1 cellular context compared by ENCODE assay signal in the genomic region with DNA sequence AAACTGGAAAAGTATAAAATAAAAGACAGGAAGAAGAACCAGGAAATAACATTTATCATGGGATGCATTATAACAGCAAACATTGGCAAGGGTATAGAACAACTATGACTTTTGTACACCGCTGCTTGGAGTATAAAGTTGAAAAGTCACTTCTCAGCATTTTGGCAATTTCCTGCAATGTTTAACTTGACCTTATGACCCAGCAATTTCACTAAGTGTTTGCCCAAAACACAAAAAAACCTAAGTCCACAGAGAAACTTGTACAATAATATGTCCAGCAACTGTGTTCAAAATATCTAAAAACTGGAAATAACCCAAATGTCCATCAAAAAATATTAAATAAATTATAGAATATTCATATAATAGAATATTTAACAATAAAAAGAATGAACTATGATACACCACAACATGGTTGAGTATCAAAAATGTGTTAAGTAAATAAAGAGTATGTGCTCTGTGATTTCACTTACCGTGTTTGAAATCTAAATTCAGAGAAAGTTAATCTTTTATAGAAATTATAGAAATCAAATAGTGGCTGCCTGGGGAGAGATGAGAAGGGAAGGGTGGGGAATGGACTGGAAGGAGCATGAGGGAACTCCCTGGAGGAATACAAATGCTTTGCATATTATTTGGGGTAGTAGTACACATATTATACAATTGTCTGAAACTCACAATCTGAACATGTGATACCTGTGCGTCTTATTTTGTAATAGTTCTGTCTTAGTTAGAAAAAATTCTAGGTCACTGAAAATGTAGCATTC.
TF ChIP-seq lines count a peak whose summit lies in the region.

No MANE protein-coding gene starts in this region.

TF ChIP-seq in HepG2, 621 proteins besides CTCF, POLR2A, EP300 and RAD21 (continued from another document and continues in another):
- TF ChIP-seq, protein P1, sequence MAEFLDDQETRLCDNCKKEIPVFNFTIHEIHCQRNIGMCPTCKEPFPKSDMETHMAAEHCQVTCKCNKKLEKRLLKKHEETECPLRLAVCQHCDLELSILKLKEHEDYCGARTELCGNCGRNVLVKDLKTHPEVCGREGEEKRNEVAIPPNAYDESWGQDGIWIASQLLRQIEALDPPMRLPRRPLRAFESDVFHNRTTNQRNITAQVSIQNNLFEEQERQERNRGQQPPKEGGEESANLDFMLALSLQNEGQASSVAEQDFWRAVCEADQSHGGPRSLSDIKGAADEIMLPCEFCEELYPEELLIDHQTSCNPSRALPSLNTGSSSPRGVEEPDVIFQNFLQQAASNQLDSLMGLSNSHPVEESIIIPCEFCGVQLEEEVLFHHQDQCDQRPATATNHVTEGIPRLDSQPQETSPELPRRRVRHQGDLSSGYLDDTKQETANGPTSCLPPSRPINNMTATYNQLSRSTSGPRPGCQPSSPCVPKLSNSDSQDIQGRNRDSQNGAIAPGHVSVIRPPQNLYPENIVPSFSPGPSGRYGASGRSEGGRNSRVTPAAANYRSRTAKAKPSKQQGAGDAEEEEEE (CRISPR knock-in tag; IDR thresholded peaks at IDR 0.05; ENCODE audit: borderline replicate concordance) = 0 out of 2 replicates have a peak, but pooled peaks have one; percentile 69
- TF ChIP-seq ZNF766 (CRISPR knock-in tag; IDR thresholded peaks at IDR 0.05; ENCODE audit: borderline replicate concordance) (no peak; the same call in 1 of the 2 replicates), ATF7-NPFF (CRISPR knock-in tag; IDR thresholded peaks at IDR 0.05; ENCODE audit: low read depth) (0 out of 2 replicates have a peak, but pooled peaks have one; percentile 7), ZNF207 (IDR thresholded peaks at IDR 0.05; ENCODE audit: borderline replicate concordance) (no peak), RFXANK (CRISPR knock-in tag; IDR thresholded peaks at IDR 0.05) (no peak), ZNF530 (CRISPR knock-in tag; IDR thresholded peaks at IDR 0.05; ENCODE audit: low read depth) (no peak), ZNF891 (CRISPR knock-in tag; IDR thresholded peaks at IDR 0.05) (no peak), ZNF282 (IDR thresholded peaks at IDR 0.05; ENCODE audit: partially characterized antibody) (no peak), SAP130 (CRISPR knock-in tag; IDR thresholded peaks at IDR 0.05; ENCODE audit: low read depth) (peak; percentile 64; the same call in 1 of the 2 replicates), SIX4 (CRISPR knock-in tag; IDR thresholded peaks at IDR 0.05) (peak; percentile 47), ZNF337 (CRISPR knock-in tag; IDR thresholded peaks at IDR 0.05; ENCODE audit: borderline replicate concordance, low read depth) (no peak), ARHGAP35 (CRISPR knock-in tag; IDR thresholded peaks at IDR 0.05; ENCODE audit: borderline replicate concordance) (no peak), TSC22D2 (CRISPR knock-in tag; IDR thresholded peaks at IDR 0.05; ENCODE audit: borderline replicate concordance) (no peak), CREB1 (IDR thresholded peaks at IDR 0.05) (no peak), CREB1 (CRISPR knock-in tag; IDR thresholded peaks at IDR 0.05) (no peak), MEIS1 (CRISPR knock-in tag; IDR thresholded peaks at IDR 0.05; ENCODE audit: borderline replicate concordance) (peak; percentile 38; the same call in 1 of the 2 replicates), ELF4 (CRISPR knock-in tag; IDR thresholded peaks at IDR 0.05; ENCODE audit: borderline replicate concordance) (0 out of 2 replicates have a peak, but pooled peaks have one; percentile 54), SCMH1 (CRISPR knock-in tag; IDR thresholded peaks at IDR 0.05; ENCODE audit: borderline replicate concordance) (no peak), KLF9 (CRISPR knock-in tag; IDR thresholded peaks at IDR 0.05; ENCODE audit: low read depth) (no peak; the same call in 1 of the 2 replicates), CBFB (CRISPR knock-in tag; IDR thresholded peaks at IDR 0.05) (0 out of 2 replicates have a peak, but pooled peaks have one; percentile 23), ZSCAN30 (CRISPR knock-in tag; IDR thresholded peaks at IDR 0.05) (0 out of 2 replicates have a peak, but pooled peaks have one; percentile 63), SAFB2 (CRISPR knock-in tag; IDR thresholded peaks at IDR 0.05; ENCODE audit: borderline replicate concordance, low read depth) (no peak), ZNF780A (CRISPR knock-in tag; IDR thresholded peaks at IDR 0.05) (no peak), MAF1 (CRISPR knock-in tag; IDR thresholded peaks at IDR 0.05; ENCODE audit: borderline replicate concordance) (no peak), PCBP2 (optimal IDR thresholded peaks at IDR 0.05; ENCODE audit: low read depth, low read length, poor library complexity, severe bottlenecking) (no peak), NFYC (CRISPR knock-in tag; IDR thresholded peaks at IDR 0.05) (no peak), ZNF382 (CRISPR knock-in tag; IDR thresholded peaks at IDR 0.05; ENCODE audit: borderline replicate concordance) (no peak), ZNF883 (CRISPR knock-in tag; IDR thresholded peaks at IDR 0.05; ENCODE audit: not compliant biosample characterization) (no peak), ARNT2 (CRISPR knock-in tag; IDR thresholded peaks at IDR 0.05; ENCODE audit: low read depth) (no peak), ZC3H13 (CRISPR knock-in tag; IDR thresholded peaks at IDR 0.05) (no peak), ZSCAN31 (CRISPR knock-in tag; IDR thresholded peaks at IDR 0.05; ENCODE audit: low read depth) (no peak), NFE2L2 (IDR thresholded peaks at IDR 0.05; ENCODE audit: low read length) (peak; percentile 36; the same call in 1 of the 2 replicates), ZNF777 (CRISPR knock-in tag; IDR thresholded peaks at IDR 0.05) (no peak; the same call in 1 of the 2 replicates), ZNF367 (CRISPR knock-in tag; IDR thresholded peaks at IDR 0.05; ENCODE audit: borderline replicate concordance) (no peak)
- TF ChIP-seq, protein P2, sequence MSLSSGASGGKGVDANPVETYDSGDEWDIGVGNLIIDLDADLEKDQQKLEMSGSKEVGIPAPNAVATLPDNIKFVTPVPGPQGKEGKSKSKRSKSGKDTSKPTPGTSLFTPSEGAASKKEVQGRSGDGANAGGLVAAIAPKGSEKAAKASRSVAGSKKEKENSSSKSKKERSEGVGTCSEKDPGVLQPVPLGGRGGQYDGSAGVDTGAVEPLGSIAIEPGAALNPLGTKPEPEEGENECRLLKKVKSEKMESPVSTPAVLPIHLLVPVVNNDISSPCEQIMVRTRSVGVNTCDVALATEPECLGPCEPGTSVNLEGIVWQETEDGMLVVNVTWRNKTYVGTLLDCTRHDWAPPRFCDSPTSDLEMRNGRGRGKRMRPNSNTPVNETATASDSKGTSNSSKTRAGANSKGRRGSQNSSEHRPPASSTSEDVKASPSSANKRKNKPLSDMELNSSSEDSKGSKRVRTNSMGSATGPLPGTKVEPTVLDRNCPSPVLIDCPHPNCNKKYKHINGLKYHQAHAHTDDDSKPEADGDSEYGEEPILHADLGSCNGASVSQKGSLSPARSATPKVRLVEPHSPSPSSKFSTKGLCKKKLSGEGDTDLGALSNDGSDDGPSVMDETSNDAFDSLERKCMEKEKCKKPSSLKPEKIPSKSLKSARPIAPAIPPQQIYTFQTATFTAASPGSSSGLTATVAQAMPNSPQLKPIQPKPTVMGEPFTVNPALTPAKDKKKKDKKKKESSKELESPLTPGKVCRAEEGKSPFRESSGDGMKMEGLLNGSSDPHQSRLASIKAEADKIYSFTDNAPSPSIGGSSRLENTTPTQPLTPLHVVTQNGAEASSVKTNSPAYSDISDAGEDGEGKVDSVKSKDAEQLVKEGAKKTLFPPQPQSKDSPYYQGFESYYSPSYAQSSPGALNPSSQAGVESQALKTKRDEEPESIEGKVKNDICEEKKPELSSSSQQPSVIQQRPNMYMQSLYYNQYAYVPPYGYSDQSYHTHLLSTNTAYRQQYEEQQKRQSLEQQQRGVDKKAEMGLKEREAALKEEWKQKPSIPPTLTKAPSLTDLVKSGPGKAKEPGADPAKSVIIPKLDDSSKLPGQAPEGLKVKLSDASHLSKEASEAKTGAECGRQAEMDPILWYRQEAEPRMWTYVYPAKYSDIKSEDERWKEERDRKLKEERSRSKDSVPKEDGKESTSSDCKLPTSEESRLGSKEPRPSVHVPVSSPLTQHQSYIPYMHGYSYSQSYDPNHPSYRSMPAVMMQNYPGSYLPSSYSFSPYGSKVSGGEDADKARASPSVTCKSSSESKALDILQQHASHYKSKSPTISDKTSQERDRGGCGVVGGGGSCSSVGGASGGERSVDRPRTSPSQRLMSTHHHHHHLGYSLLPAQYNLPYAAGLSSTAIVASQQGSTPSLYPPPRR (CRISPR knock-in tag; IDR thresholded peaks at IDR 0.05; ENCODE audit: borderline replicate concordance) = peak; percentile 92
- TF ChIP-seq, protein P3, sequence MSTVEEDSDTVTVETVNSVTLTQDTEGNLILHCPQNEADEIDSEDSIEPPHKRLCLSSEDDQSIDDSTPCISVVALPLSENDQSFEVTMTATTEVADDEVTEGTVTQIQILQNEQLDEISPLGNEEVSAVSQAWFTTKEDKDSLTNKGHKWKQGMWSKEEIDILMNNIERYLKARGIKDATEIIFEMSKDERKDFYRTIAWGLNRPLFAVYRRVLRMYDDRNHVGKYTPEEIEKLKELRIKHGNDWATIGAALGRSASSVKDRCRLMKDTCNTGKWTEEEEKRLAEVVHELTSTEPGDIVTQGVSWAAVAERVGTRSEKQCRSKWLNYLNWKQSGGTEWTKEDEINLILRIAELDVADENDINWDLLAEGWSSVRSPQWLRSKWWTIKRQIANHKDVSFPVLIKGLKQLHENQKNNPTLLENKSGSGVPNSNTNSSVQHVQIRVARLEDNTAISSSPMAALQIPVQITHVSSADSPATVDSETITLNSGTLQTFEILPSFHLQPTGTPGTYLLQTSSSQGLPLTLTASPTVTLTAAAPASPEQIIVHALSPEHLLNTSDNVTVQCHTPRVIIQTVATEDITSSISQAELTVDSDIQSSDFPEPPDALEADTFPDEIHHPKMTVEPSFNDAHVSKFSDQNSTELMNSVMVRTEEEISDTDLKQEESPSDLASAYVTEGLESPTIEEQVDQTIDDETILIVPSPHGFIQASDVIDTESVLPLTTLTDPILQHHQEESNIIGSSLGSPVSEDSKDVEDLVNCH (CRISPR knock-in tag; IDR thresholded peaks at IDR 0.05) = no peak
- TF ChIP-seq, protein P4, sequence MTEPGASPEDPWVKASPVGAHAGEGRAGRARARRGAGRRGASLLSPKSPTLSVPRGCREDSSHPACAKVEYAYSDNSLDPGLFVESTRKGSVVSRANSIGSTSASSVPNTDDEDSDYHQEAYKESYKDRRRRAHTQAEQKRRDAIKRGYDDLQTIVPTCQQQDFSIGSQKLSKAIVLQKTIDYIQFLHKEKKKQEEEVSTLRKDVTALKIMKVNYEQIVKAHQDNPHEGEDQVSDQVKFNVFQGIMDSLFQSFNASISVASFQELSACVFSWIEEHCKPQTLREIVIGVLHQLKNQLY (CRISPR knock-in tag; IDR thresholded peaks at IDR 0.05) = no peak
- TF ChIP-seq, protein P5, sequence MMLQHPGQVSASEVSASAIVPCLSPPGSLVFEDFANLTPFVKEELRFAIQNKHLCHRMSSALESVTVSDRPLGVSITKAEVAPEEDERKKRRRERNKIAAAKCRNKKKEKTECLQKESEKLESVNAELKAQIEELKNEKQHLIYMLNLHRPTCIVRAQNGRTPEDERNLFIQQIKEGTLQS (CRISPR knock-in tag; IDR thresholded peaks at IDR 0.05) = no peak
- TF ChIP-seq, protein P6, sequence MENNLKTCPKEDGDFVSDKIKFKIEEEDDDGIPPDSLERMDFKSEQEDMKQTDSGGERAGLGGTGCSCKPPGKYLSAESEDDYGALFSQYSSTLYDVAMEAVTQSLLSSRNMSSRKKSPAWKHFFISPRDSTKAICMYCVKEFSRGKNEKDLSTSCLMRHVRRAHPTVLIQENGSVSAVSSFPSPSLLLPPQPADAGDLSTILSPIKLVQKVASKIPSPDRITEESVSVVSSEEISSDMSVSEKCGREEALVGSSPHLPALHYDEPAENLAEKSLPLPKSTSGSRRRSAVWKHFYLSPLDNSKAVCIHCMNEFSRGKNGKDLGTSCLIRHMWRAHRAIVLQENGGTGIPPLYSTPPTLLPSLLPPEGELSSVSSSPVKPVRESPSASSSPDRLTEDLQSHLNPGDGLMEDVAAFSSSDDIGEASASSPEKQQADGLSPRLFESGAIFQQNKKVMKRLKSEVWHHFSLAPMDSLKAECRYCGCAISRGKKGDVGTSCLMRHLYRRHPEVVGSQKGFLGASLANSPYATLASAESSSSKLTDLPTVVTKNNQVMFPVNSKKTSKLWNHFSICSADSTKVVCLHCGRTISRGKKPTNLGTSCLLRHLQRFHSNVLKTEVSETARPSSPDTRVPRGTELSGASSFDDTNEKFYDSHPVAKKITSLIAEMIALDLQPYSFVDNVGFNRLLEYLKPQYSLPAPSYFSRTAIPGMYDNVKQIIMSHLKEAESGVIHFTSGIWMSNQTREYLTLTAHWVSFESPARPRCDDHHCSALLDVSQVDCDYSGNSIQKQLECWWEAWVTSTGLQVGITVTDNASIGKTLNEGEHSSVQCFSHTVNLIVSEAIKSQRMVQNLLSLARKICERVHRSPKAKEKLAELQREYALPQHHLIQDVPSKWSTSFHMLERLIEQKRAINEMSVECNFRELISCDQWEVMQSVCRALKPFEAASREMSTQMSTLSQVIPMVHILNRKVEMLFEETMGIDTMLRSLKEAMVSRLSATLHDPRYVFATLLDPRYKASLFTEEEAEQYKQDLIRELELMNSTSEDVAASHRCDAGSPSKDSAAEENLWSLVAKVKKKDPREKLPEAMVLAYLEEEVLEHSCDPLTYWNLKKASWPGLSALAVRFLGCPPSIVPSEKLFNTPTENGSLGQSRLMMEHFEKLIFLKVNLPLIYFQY (CRISPR knock-in tag; IDR thresholded peaks at IDR 0.05; ENCODE audit: borderline replicate concordance) = no peak
- TF ChIP-seq, protein P7, sequence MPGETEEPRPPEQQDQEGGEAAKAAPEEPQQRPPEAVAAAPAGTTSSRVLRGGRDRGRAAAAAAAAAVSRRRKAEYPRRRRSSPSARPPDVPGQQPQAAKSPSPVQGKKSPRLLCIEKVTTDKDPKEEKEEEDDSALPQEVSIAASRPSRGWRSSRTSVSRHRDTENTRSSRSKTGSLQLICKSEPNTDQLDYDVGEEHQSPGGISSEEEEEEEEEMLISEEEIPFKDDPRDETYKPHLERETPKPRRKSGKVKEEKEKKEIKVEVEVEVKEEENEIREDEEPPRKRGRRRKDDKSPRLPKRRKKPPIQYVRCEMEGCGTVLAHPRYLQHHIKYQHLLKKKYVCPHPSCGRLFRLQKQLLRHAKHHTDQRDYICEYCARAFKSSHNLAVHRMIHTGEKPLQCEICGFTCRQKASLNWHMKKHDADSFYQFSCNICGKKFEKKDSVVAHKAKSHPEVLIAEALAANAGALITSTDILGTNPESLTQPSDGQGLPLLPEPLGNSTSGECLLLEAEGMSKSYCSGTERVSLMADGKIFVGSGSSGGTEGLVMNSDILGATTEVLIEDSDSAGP (CRISPR knock-in tag; IDR thresholded peaks at IDR 0.05; ENCODE audit: borderline replicate concordance) = no peak
- TF ChIP-seq, protein P8, sequence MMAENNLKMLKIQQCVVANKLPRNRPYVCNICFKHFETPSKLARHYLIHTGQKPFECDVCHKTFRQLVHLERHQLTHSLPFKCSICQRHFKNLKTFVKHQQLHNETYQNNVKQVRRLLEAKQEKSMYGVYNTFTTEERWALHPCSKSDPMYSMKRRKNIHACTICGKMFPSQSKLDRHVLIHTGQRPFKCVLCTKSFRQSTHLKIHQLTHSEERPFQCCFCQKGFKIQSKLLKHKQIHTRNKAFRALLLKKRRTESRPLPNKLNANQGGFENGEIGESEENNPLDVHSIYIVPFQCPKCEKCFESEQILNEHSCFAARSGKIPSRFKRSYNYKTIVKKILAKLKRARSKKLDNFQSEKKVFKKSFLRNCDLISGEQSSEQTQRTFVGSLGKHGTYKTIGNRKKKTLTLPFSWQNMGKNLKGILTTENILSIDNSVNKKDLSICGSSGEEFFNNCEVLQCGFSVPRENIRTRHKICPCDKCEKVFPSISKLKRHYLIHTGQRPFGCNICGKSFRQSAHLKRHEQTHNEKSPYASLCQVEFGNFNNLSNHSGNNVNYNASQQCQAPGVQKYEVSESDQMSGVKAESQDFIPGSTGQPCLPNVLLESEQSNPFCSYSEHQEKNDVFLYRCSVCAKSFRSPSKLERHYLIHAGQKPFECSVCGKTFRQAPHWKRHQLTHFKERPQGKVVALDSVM (CRISPR knock-in tag; IDR thresholded peaks at IDR 0.05) = 0 out of 2 replicates have a peak, but pooled peaks have one; percentile 14
